11 cellular contexts compared by ENCODE assay signal in genomic region chr15:88255109-88255495, GRCh38. TPM values are rescaled to one million over a fixed set of nuclear protein-coding genes. Genes with fewer than 3 reads are reported as not detected.
DNase-seq lines count a peak whose midpoint lies in the region; ATAC-seq, FAIRE-seq and TF ChIP-seq lines count a peak whose summit lies in the region.
"Had no signal": no experiment of that assay in that cellular context is flagged by ENCODE, and none has a peak within 500 bp of the region (broad histone marks: within the 10 kb centered on the region; RNA-seq: fewer than 3 reads in every experiment).

No MANE protein-coding gene starts in this region.

- peaks cover 49% of the 10 kb centered on the region for H3K27me3 ChIP-seq in GM23248 (replicated peaks; ENCODE audit: insufficient read depth)
- peaks cover 66% of the 10 kb centered on the region for H3K27me3 ChIP-seq in hepatocyte
- H3K27me3 ChIP-seq in gastrocnemius medialis: peaks cover 44 to 60% (median 47%) of the 10 kb centered on the region in 3 donors

- H3K4me3 ChIP-seq in GM23248 (no peak overlapping the region), hepatocyte (no peak overlapping the region), gastrocnemius medialis (peak overlapping the region; percentile 14 to 58 (median 53))
- H3K4me3 ChIP-seq: HAP-1 had no signal

- H3K36me3 ChIP-seq in GM23248 (ENCODE audit: low read depth) (no peaks in the 10 kb centered on the region), hepatocyte (replicated peaks; ENCODE audit: insufficient read depth, low read depth) (no peaks in the 10 kb centered on the region), gastrocnemius medialis (no peaks in the 10 kb centered on the region)
- H3K36me3 ChIP-seq: HAP-1 had no signal

- no peak for ATAC-seq in gastrocnemius medialis
- no peak for ATAC-seq in HG02973 (IDR thresholded peaks at IDR 0.05; ENCODE audit: unreplicated experiment)

- H3K4me2 ChIP-seq in GM23248 (ENCODE audit: unreplicated experiment) (peak overlapping the region; percentile 82), hepatocyte (peak overlapping the region; percentile 96)

- TF ChIP-seq CTCF in hepatocyte (IDR thresholded peaks at IDR 0.05; ENCODE audit: poor library complexity) (no peak), gastrocnemius medialis (IDR thresholded peaks at IDR 0.05 in 4 of 5, conservative IDR thresholded peaks at IDR 0.05 in 1 of 5) (no peak)

- 25 to 27% methylated on average over 22 of the region's 22 CpGs for WGBS in GM23248 (ENCODE audit: low coverage in 1 of 2, low lambda C conversion rate in 2 of 2, missing lambda C conversion rate in 2 of 2), 2 experiments
- WGBS in hepatocyte (ENCODE audit: low lambda C conversion rate, missing lambda C conversion rate): 5% methylated on average over 22 of the region's 22 CpGs

- H3F3A ChIP-seq in GM23248 (ENCODE audit: insufficient read depth): no peaks in the 10 kb centered on the region

- no peak overlapping the region for H2AFZ ChIP-seq in GM23248
- H2AFZ ChIP-seq in hepatocyte: no peak overlapping the region

- H3K9me3 ChIP-seq in GM23248 (ENCODE audit: low read depth) (no peaks in the 10 kb centered on the region), hepatocyte (ENCODE audit: low read depth) (no peaks in the 10 kb centered on the region), gastrocnemius medialis (no peaks in the 10 kb centered on the region)

- no peaks in the 10 kb centered on the region for H4K20me1 ChIP-seq in GM23248 (ENCODE audit: insufficient read depth)
- no peaks in the 10 kb centered on the region for H4K20me1 ChIP-seq in hepatocyte (ENCODE audit: insufficient read depth, poor library complexity, severe bottlenecking)

- no peak for FAIRE-seq in GM12892 (lab: Jason Lieb, UNC)
- FAIRE-seq: frontal cortex had no signal

- H3K4me1 ChIP-seq in GM23248 (ENCODE audit: insufficient read depth) (no peaks in the 10 kb centered on the region), hepatocyte (ENCODE audit: insufficient read depth) (peaks cover 11% of the 10 kb centered on the region), gastrocnemius medialis (peaks cover 11 to 12% of the 10 kb centered on the region in 2 donors)
- H3K4me1 ChIP-seq: HAP-1 had no signal

- DNase-seq in GM23248: no peak
- DNase-seq in activated CD4-positive, alpha-beta T cell treated with anti-CD3 and anti-CD28 coated beads, Interleukin-2, amount 50 U/mL, for 48 hours: peak; percentile 5 to 10
- no peak for DNase-seq in hepatocyte (ENCODE audit: low spot score)
- DNase-seq in gastrocnemius medialis: no peak
- no peak for DNase-seq in GM12892 (ENCODE audit: insufficient read length)
- no peak for DNase-seq in NCI-H345 treated with DMSO at 0.1 percent for 48 hours (lab: John Stamatoyannopoulos, UW; ENCODE audit: unreplicated experiment)
- DNase-seq in GF-D8 (lab: John Stamatoyannopoulos, UW): no peak
- DNase-seq: NCI-H1436 had no signal

- intact Hi-C loops in gastrocnemius medialis (cut with DNase I; ENCODE audit: low total_unique reads): no loop called here

- in situ Hi-C loops in GM23248 (cut with MboI) (loop anchor here (25.0 kb wide), 1 partner anchor 182 kb away; no protein-coding TSS in a partner anchor), gastrocnemius medialis (cut with MboI; ENCODE audit: low sequenced_read_pairs in 4 of 4) (loop anchor here in 2 of 4 donors (10.0 to 25.0 kb wide), 3 partner anchors 1340 to 1643 kb away; no protein-coding TSS in a partner anchor)

- H3K27ac ChIP-seq in GM23248: no peak overlapping the region
- H3K27ac ChIP-seq in hepatocyte: no peak overlapping the region
- no peak overlapping the region for H3K27ac ChIP-seq in gastrocnemius medialis

- H3K9me2 ChIP-seq in GM23248 (ENCODE audit: insufficient read depth) (no peaks in the 10 kb centered on the region), hepatocyte (replicated peaks; ENCODE audit: insufficient read depth) (no peaks in the 10 kb centered on the region)

- no peak overlapping the region for H3K9ac ChIP-seq in GM23248

- TF ChIP-seq POLR2A in gastrocnemius medialis (IDR thresholded peaks at IDR 0.05) (no peak), GM12892 (IDR thresholded peaks at IDR 0.05; ENCODE audit: low read depth, low read length) (no peak)

- no peaks in the 10 kb centered on the region for H3K79me2 ChIP-seq in GM23248 (ENCODE audit: insufficient read depth)
- no peaks in the 10 kb centered on the region for H3K79me2 ChIP-seq in hepatocyte

RNA-seq across cellular contexts. Expression of gene NTRK3, which starts 1.4 kb away (rescaled TPM):
- not detected in 2 replicates for total RNA-seq in GM23248 (2014; rRNA removed; shearing (Covaris generic))
- polyA plus RNA-seq in GM23248 (2016; fragmentation: Nextera tagmentation; extraction: Ambion mirVana) (not detected in 2 replicates), hepatocyte (3.0 and 5.6 TPM in 2 replicates)
- total RNA-seq in hepatocyte (3.6 and 4.9 TPM in 2 replicates), gastrocnemius medialis (1 to 10 TPM in 1 of 4 donors, under 1 TPM in 3; 0.61 to 2.7 (median 0.77) TPM)
- not detected for polyA plus RNA-seq in GM12892 (2012; ENCODE audit: missing spikeins)

Comparison
In these comparisons a context has a peak if more than half of its experiments do, and no peak if none do; other contexts are left out.
1. DNase-seq: peak in activated CD4-positive, alpha-beta T cell treated with anti-CD3 and anti-CD28 coated beads, Interleukin-2, amount 50 U/mL, for 48 hours (2 of 2); none in GM23248 (single experiment), hepatocyte (single experiment), gastrocnemius medialis (0 of 2), GM12892 (single experiment), NCI-H345 treated with DMSO at 0.1 percent for 48 hours (single experiment) and GF-D8 (single experiment).
2. H3K4me3 ChIP-seq: peak in gastrocnemius medialis (4 of 4); none in GM23248 (single experiment) and hepatocyte (single experiment).